In genomic region chr2:142863485-142863921, GRCh38 we compare ENCODE assay signal across 17 cellular contexts. TPM values are rescaled to one million over a fixed set of nuclear protein-coding genes. Genes with fewer than 3 reads are reported as not detected.
DNase-seq lines count a peak whose midpoint lies in the region; ATAC-seq lines count a peak whose summit lies in the region.
"Had no signal": no experiment of that assay in that cellular context is flagged by ENCODE, and none has a peak within 500 bp of the region (broad histone marks: within the 10 kb centered on the region; RNA-seq: fewer than 3 reads in every experiment).

No MANE protein-coding gene starts in this region.

- no peaks in the 10 kb centered on the region for H3K36me3 Mint-ChIP-seq in activated T-helper 1 cell treated with anti-CD3 and anti-CD28 coated beads, Interleukin-12 subunit alpha, Interleukin-12 subunit beta, Interleukin-2, Interleukin-4 antibody, amounts not matched to agents 30 ng/mL and 10 ng/mL and 1 ng/mL, durations not matched to agents 14 hours and 24 hours and 36 hours (ENCODE audit: low read depth)
- no peaks in the 10 kb centered on the region for H3K36me3 Mint-ChIP-seq in activated CD8-positive, alpha-beta memory T cell treated with anti-CD3 and anti-CD28 coated beads, Interleukin-2, amount 10 ng/mL, durations not matched to agents 7 days and 5 days

- ATAC-seq in left lobe of liver (peak; percentile 17), GM21447 (IDR thresholded peaks at IDR 0.05; ENCODE audit: unreplicated experiment) (no peak)
- ATAC-seq in activated CD8-positive, alpha-beta memory T cell treated with anti-CD3 and anti-CD28 coated beads, Interleukin-2, amount 10 ng/mL, durations not matched to agents 7 days and 5 days, result no peak
- ATAC-seq: body of pancreas; effector memory CD8-positive, alpha-beta T cell had no signal

- CTCF ChIA-PET in activated CD8-positive, alpha-beta memory T cell treated with anti-CD3 and anti-CD28 coated beads, Interleukin-2, amount 10 ng/mL, durations not matched to agents 7 days and 5 days (lab: Charles Lee), result no interaction called here

- peaks cover 2% of the 10 kb centered on the region for H3K27me3 Mint-ChIP-seq in activated T-helper 1 cell treated with anti-CD3 and anti-CD28 coated beads, Interleukin-12 subunit alpha, Interleukin-12 subunit beta, Interleukin-2, Interleukin-4 antibody, amounts not matched to agents 30 ng/mL and 10 ng/mL and 1 ng/mL, durations not matched to agents 14 hours and 24 hours and 36 hours (ENCODE audit: insufficient read depth)
- no peaks in the 10 kb centered on the region for H3K27me3 Mint-ChIP-seq in activated CD8-positive, alpha-beta memory T cell treated with anti-CD3 and anti-CD28 coated beads, Interleukin-2, amount 10 ng/mL, durations not matched to agents 7 days and 5 days
- H3K27me3 Mint-ChIP-seq: progenitor cell of endocrine pancreas had no signal

- H3K9me3 Mint-ChIP-seq in activated T-helper 1 cell treated with anti-CD3 and anti-CD28 coated beads, Interleukin-12 subunit alpha, Interleukin-12 subunit beta, Interleukin-2, Interleukin-4 antibody, amounts not matched to agents 30 ng/mL and 10 ng/mL and 1 ng/mL, durations not matched to agents 14 hours and 24 hours and 36 hours, result no peaks in the 10 kb centered on the region
- H3K9me3 Mint-ChIP-seq in activated CD8-positive, alpha-beta memory T cell treated with anti-CD3 and anti-CD28 coated beads, Interleukin-2, amount 10 ng/mL, durations not matched to agents 7 days and 5 days (ENCODE audit: low read depth), result no peaks in the 10 kb centered on the region

- H3K27ac Mint-ChIP-seq in activated T-helper 1 cell treated with anti-CD3 and anti-CD28 coated beads, Interleukin-12 subunit alpha, Interleukin-12 subunit beta, Interleukin-2, Interleukin-4 antibody, amounts not matched to agents 30 ng/mL and 10 ng/mL and 1 ng/mL, durations not matched to agents 14 hours and 24 hours and 36 hours, result no peak overlapping the region
- no peak overlapping the region for H3K27ac Mint-ChIP-seq in activated CD8-positive, alpha-beta memory T cell treated with anti-CD3 and anti-CD28 coated beads, Interleukin-2, amount 10 ng/mL, durations not matched to agents 7 days and 5 days
- H3K27ac Mint-ChIP-seq: effector memory CD8-positive, alpha-beta T cell; progenitor cell of endocrine pancreas had no signal

- intact Hi-C loops in activated T-helper 1 cell treated with anti-CD3 and anti-CD28 coated beads, Interleukin-12 subunit alpha, Interleukin-12 subunit beta, Interleukin-2, Interleukin-4 antibody, amounts not matched to agents 30 ng/mL and 10 ng/mL and 1 ng/mL, durations not matched to agents 14 hours and 24 hours and 36 hours (cut with micrococcal nuclease), result no loop called here

- H3K4me3 Mint-ChIP-seq in activated T-helper 1 cell treated with anti-CD3 and anti-CD28 coated beads, Interleukin-12 subunit alpha, Interleukin-12 subunit beta, Interleukin-2, Interleukin-4 antibody, amounts not matched to agents 30 ng/mL and 10 ng/mL and 1 ng/mL, durations not matched to agents 14 hours and 24 hours and 36 hours, result no peak overlapping the region
- H3K4me3 Mint-ChIP-seq in activated CD8-positive, alpha-beta memory T cell treated with anti-CD3 and anti-CD28 coated beads, Interleukin-2, amount 10 ng/mL, durations not matched to agents 7 days and 5 days, result no peak overlapping the region
- H3K4me3 Mint-ChIP-seq: effector memory CD8-positive, alpha-beta T cell had no signal

- H3K4me1 Mint-ChIP-seq in activated T-helper 1 cell treated with anti-CD3 and anti-CD28 coated beads, Interleukin-12 subunit alpha, Interleukin-12 subunit beta, Interleukin-2, Interleukin-4 antibody, amounts not matched to agents 30 ng/mL and 10 ng/mL and 1 ng/mL, durations not matched to agents 14 hours and 24 hours and 36 hours (ENCODE audit: low read depth), result no peaks in the 10 kb centered on the region
- H3K4me1 Mint-ChIP-seq in activated CD8-positive, alpha-beta memory T cell treated with anti-CD3 and anti-CD28 coated beads, Interleukin-2, amount 10 ng/mL, durations not matched to agents 7 days and 5 days, result no peaks in the 10 kb centered on the region

- DNase-seq in COR-L47 (lab: John Stamatoyannopoulos, UW), result peak; percentile 22
- peak; percentile 25 for DNase-seq in LHCN-M2 (ENCODE audit: low read depth)
- peak; percentile 26 for DNase-seq in brain pericyte (ENCODE audit: low read depth, low spot score)
- DNase-seq in left lobe of liver (ENCODE audit: low spot score), result no peak
- DNase-seq in SIG-M5 treated with dmso at 0.1 percent for 504 hours (lab: John Stamatoyannopoulos, UW; ENCODE audit: unreplicated experiment), result no peak
- DNase-seq in activated T-helper 1 cell treated with anti-CD3 and anti-CD28 coated beads, Interleukin-12 subunit alpha, Interleukin-12 subunit beta, Interleukin-2, Interleukin-4 antibody, amounts not matched to agents 30 ng/mL and 10 ng/mL and 1 ng/mL, durations not matched to agents 14 hours and 24 hours and 36 hours (ENCODE audit: low spot score), result no peak
- DNase-seq in activated CD8-positive, alpha-beta memory T cell treated with anti-CD3 and anti-CD28 coated beads, Interleukin-2, amount 10 ng/mL, durations not matched to agents 7 days and 5 days, result no peak
- DNase-seq: activated CD4-positive, alpha-beta T cell treated with anti-CD3 and anti-CD28 coated beads, Interleukin-2, amount 50 U/mL, for 48 hours; activated effector memory CD4-positive, alpha-beta T cell treated with Interleukin-2 at 50 U/mL for 16 hours; AML-193; body of pancreas; DMS79; effector memory CD8-positive, alpha-beta T cell; Right ventricle myocardium superior; stimulated activated CD4-positive, alpha-beta T cell treated with anti-CD3 and anti-CD28 coated beads, Interleukin-12 subunit alpha, Interleukin-12 subunit beta, amount 100 ng/mL, for 4 hours had no signal

RNA-seq across cellular contexts. Expression of gene KYNU, which starts 14.0 kb away (rescaled TPM):
- total RNA-seq in LHCN-M2 (2014; rRNA removed) (0.51 and 1.5 TPM in 2 replicates), left lobe of liver (38.6 TPM)
- 0.16 TPM for polyA plus RNA-seq in LHCN-M2 (2012)
- not detected in 2 replicates for total RNA-seq in activated T-helper 1 cell treated with anti-CD3 and anti-CD28 coated beads, Interleukin-12 subunit alpha, Interleukin-12 subunit beta, Interleukin-2, Interleukin-4 antibody, amounts not matched to agents 30 ng/mL and 10 ng/mL and 1 ng/mL, durations not matched to agents 14 hours and 24 hours and 36 hours
- total RNA-seq in activated CD8-positive, alpha-beta memory T cell treated with anti-CD3 and anti-CD28 coated beads, Interleukin-2, amount 10 ng/mL, durations not matched to agents 7 days and 5 days, result not detected
- total RNA-seq: progenitor cell of endocrine pancreas had no signal

Comparison
In these comparisons a context has a peak if more than half of its experiments do, and no peak if none do; other contexts are left out.
1. DNase-seq: peak in COR-L47 (single experiment), LHCN-M2 (single experiment) and brain pericyte (single experiment); none in left lobe of liver (single experiment), SIG-M5 treated with dmso at 0.1 percent for 504 hours (single experiment), activated T-helper 1 cell treated with anti-CD3 and anti-CD28 coated beads, Interleukin-12 subunit alpha, Interleukin-12 subunit beta, Interleukin-2, Interleukin-4 antibody, amounts not matched to agents 30 ng/mL and 10 ng/mL and 1 ng/mL, durations not matched to agents 14 hours and 24 hours and 36 hours (single experiment) and activated CD8-positive, alpha-beta memory T cell treated with anti-CD3 and anti-CD28 coated beads, Interleukin-2, amount 10 ng/mL, durations not matched to agents 7 days and 5 days (single experiment).
2. RNA of gene KYNU, which starts 14.0 kb away (total RNA-seq): 38.6 TPM in left lobe of liver (single experiment); 0.51 to 1.5 TPM in LHCN-M2, not detected in activated T-helper 1 cell treated with anti-CD3 and anti-CD28 coated beads, Interleukin-12 subunit alpha, Interleukin-12 subunit beta, Interleukin-2, Interleukin-4 antibody, amounts not matched to agents 30 ng/mL and 10 ng/mL and 1 ng/mL, durations not matched to agents 14 hours and 24 hours and 36 hours and not detected in activated CD8-positive, alpha-beta memory T cell treated with anti-CD3 and anti-CD28 coated beads, Interleukin-2, amount 10 ng/mL, durations not matched to agents 7 days and 5 days; every median in the first group is over 10 times any median in the second.